ENCODE assay signal across 1 cellular context in the genomic region with DNA sequence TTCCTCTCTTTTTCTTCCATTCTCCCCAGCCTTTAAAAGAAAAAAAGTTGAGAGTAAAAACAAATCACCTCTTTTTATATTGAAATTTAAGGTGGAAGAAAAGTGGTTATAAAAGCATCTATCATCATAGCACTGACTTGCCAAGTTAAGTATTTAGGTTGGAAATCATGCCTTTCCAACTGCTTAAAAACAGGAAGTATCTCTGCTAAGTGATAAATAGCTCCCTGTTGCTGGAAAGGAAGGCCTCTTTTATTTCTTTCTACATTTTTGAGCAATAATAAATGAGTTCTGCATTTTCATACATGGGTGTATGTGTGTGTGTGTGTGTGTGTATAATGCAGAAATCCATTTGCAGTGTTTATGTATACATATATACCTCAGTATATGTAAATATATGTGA.
TF ChIP-seq lines count a peak whose summit lies in the region.

No MANE protein-coding gene starts in this region.

TF ChIP-seq in K562, 482 proteins besides CTCF, POLR2A, EP300 and RAD21 (continued from another document):
- no peak for TF ChIP-seq FOXJ3 (CRISPR knock-in tag; IDR thresholded peaks at IDR 0.05)
